In genomic region chr7:44195901-44196300, GRCh38 we compare ENCODE assay signal across 19 cellular contexts. TPM values are rescaled to one million over a fixed set of nuclear protein-coding genes. Genes with fewer than 3 reads are reported as not detected.
DNase-seq lines count a peak whose midpoint lies in the region; ATAC-seq and TF ChIP-seq lines count a peak whose summit lies in the region.
"Had no signal": no experiment of that assay in that cellular context is flagged by ENCODE, and none has a peak within 500 bp of the region (broad histone marks: within the 10 kb centered on the region; RNA-seq: fewer than 3 reads in every experiment).

No MANE protein-coding gene starts in this region.

- H3K4me1 ChIP-seq in sigmoid colon = no peaks in the 10 kb centered on the region

- H3K27ac ChIP-seq in sigmoid colon = no peak overlapping the region
- H3K27ac ChIP-seq: C4-2B had no signal

- no peak for ATAC-seq in activated CD8-positive, alpha-beta T cell treated with anti-CD3 and anti-CD28 coated beads, Interleukin-2, amount 10 ng/mL, durations not matched to agents 7 days and 5 days
- ATAC-seq in activated CD8-positive, alpha-beta T cell treated with anti-CD3 and anti-CD28 coated beads for 36 hours = no peak
- ATAC-seq in omental fat pad (ENCODE audit: low FRiP score) = no peak
- ATAC-seq: stimulated activated naive CD8-positive, alpha-beta T cell treated with anti-CD3 and anti-CD28 coated beads, Interleukin-15, amount 100 ng/mL, for 72 hours had no signal

- H3K36me3 Mint-ChIP-seq in activated CD8-positive, alpha-beta T cell treated with anti-CD3 and anti-CD28 coated beads, Interleukin-2, amount 10 ng/mL, durations not matched to agents 7 days and 5 days (ENCODE audit: low read depth) = peaks cover 3% of the 10 kb centered on the region
- H3K36me3 Mint-ChIP-seq in activated CD8-positive, alpha-beta T cell treated with anti-CD3 and anti-CD28 coated beads for 36 hours (ENCODE audit: low read depth) = no peaks in the 10 kb centered on the region
- H3K36me3 Mint-ChIP-seq: mesothelial cell of epicardium had no signal

- H3K27me3 Mint-ChIP-seq in activated CD8-positive, alpha-beta T cell treated with anti-CD3 and anti-CD28 coated beads, Interleukin-2, amount 10 ng/mL, durations not matched to agents 7 days and 5 days (ENCODE audit: low read depth) = peaks cover 2% of the 10 kb centered on the region
- peaks cover 4% of the 10 kb centered on the region for H3K27me3 Mint-ChIP-seq in activated CD8-positive, alpha-beta T cell treated with anti-CD3 and anti-CD28 coated beads for 36 hours

- POLR2A ChIA-PET in activated CD8-positive, alpha-beta T cell treated with anti-CD3 and anti-CD28 coated beads, Interleukin-2, amount 10 ng/mL, durations not matched to agents 7 days and 5 days (lab: Charles Lee) = no interaction called here
- POLR2A ChIA-PET in activated CD8-positive, alpha-beta T cell treated with anti-CD3 and anti-CD28 coated beads for 36 hours (lab: Charles Lee) = interaction anchor here (0.6 kb wide), 2 partner anchors 74 to 123 kb away, joined by 3 read pairs; no protein-coding TSS in a partner anchor

- H3K36me3 ChIP-seq in sigmoid colon = no peaks in the 10 kb centered on the region

- peaks cover 0 to 23% (median 5%) of the 10 kb centered on the region in 3 donors for H3K27me3 ChIP-seq in sigmoid colon

- TF ChIP-seq CTCF in activated CD8-positive, alpha-beta T cell treated with anti-CD3 and anti-CD28 coated beads for 36 hours (IDR thresholded peaks at IDR 0.05) = no peak
- TF ChIP-seq CTCF in sigmoid colon (IDR thresholded peaks at IDR 0.05) (no peak), omental fat pad (IDR thresholded peaks at IDR 0.05) (no peak)

- H3K4me3 ChIP-seq in sigmoid colon = no peak overlapping the region

- no peak for DNase-seq in activated CD8-positive, alpha-beta T cell treated with anti-CD3 and anti-CD28 coated beads, Interleukin-2, amount 10 ng/mL, durations not matched to agents 7 days and 5 days
- DNase-seq in activated CD8-positive, alpha-beta T cell treated with anti-CD3 and anti-CD28 coated beads for 36 hours = no peak
- DNase-seq in NCI-H446 treated with DMSO at 0.1 percent for 48 hours (lab: John Stamatoyannopoulos, UW) (peak; percentile 15), cerebellar cortex (ENCODE audit: low spot score) (peak; percentile 40), sigmoid colon (peak; percentile 17), DMS79 (lab: John Stamatoyannopoulos, UW) (no peak), NOMO-1 treated with dmso at 0.1 percent for 144 hours (lab: John Stamatoyannopoulos, UW; ENCODE audit: unreplicated experiment) (no peak), omental fat pad (ENCODE audit: low spot score) (no peak)
- DNase-seq: central memory CD4-positive, alpha-beta T cell; effector CD8-positive, alpha-beta T cell; kidney; right cardiac atrium had no signal

- peaks cover 14% of the 10 kb centered on the region for H3K4me1 Mint-ChIP-seq in activated CD8-positive, alpha-beta T cell treated with anti-CD3 and anti-CD28 coated beads, Interleukin-2, amount 10 ng/mL, durations not matched to agents 7 days and 5 days (ENCODE audit: low read depth)
- H3K4me1 Mint-ChIP-seq in activated CD8-positive, alpha-beta T cell treated with anti-CD3 and anti-CD28 coated beads for 36 hours (ENCODE audit: low read depth) = peaks cover 22% of the 10 kb centered on the region
- H3K4me1 Mint-ChIP-seq: mesothelial cell of epicardium had no signal

- no peak overlapping the region for H3K4me3 Mint-ChIP-seq in activated CD8-positive, alpha-beta T cell treated with anti-CD3 and anti-CD28 coated beads, Interleukin-2, amount 10 ng/mL, durations not matched to agents 7 days and 5 days
- H3K4me3 Mint-ChIP-seq in activated CD8-positive, alpha-beta T cell treated with anti-CD3 and anti-CD28 coated beads for 36 hours = no peak overlapping the region
- H3K4me3 Mint-ChIP-seq: mesothelial cell of epicardium; stimulated activated naive CD8-positive, alpha-beta T cell treated with anti-CD3 and anti-CD28 coated beads, Interleukin-15, amount 100 ng/mL, for 72 hours had no signal

- no peak for TF ChIP-seq EP300 in sigmoid colon (IDR thresholded peaks at IDR 0.05)

- no peaks in the 10 kb centered on the region for H3K9me3 ChIP-seq in sigmoid colon

- H3K27ac Mint-ChIP-seq in activated CD8-positive, alpha-beta T cell treated with anti-CD3 and anti-CD28 coated beads, Interleukin-2, amount 10 ng/mL, durations not matched to agents 7 days and 5 days = peak overlapping the region; percentile 30
- H3K27ac Mint-ChIP-seq in activated CD8-positive, alpha-beta T cell treated with anti-CD3 and anti-CD28 coated beads for 36 hours = no peak overlapping the region
- H3K27ac Mint-ChIP-seq: mesothelial cell of epicardium had no signal

- no peaks in the 10 kb centered on the region for H3K9me3 Mint-ChIP-seq in activated CD8-positive, alpha-beta T cell treated with anti-CD3 and anti-CD28 coated beads, Interleukin-2, amount 10 ng/mL, durations not matched to agents 7 days and 5 days (ENCODE audit: insufficient read depth)
- H3K9me3 Mint-ChIP-seq in activated CD8-positive, alpha-beta T cell treated with anti-CD3 and anti-CD28 coated beads for 36 hours = no peaks in the 10 kb centered on the region
- H3K9me3 Mint-ChIP-seq: mesothelial cell of epicardium had no signal

- intact Hi-C loops in activated CD8-positive, alpha-beta T cell treated with anti-CD3 and anti-CD28 coated beads for 36 hours (cut with micrococcal nuclease) = no loop called here
- intact Hi-C loops in sigmoid colon (cut with DNase I) = no loop called here

- 37 to 57% methylated on average over 1 of the region's 1 CpG for WGBS in sigmoid colon, 2 donors

- CTCF ChIA-PET in activated CD8-positive, alpha-beta T cell treated with anti-CD3 and anti-CD28 coated beads, Interleukin-2, amount 10 ng/mL, durations not matched to agents 7 days and 5 days (lab: Charles Lee) = interaction anchor here (0.6 to 1.7 kb wide), 10 partner anchors 9 to 176 kb away, joined by 3 to 8 read pairs (median 4); no protein-coding TSS in a partner anchor
- CTCF ChIA-PET in activated CD8-positive, alpha-beta T cell treated with anti-CD3 and anti-CD28 coated beads for 36 hours (lab: Charles Lee) = interaction anchor here (1.2 to 2.6 kb wide), 5 partner anchors 9 to 115 kb away, joined by 4 to 8 read pairs (median 5); partner anchors contain the start of gene POLD2

- no peak for TF ChIP-seq POLR2A in sigmoid colon (IDR thresholded peaks at IDR 0.05)

RNA-seq across cellular contexts. Expression of gene YKT6, which starts 4.9 kb away (rescaled TPM):
- 10 to 100 TPM; 64.5 to 70.2 TPM for total RNA-seq in activated CD8-positive, alpha-beta T cell treated with anti-CD3 and anti-CD28 coated beads, Interleukin-2, amount 10 ng/mL, durations not matched to agents 7 days and 5 days
- total RNA-seq in activated CD8-positive, alpha-beta T cell treated with anti-CD3 and anti-CD28 coated beads for 36 hours = 10 to 100 TPM; 49.3 to 50.9 TPM
- 10 to 100 TPM; 39.2 to 50.1 (median 44.5) TPM for total RNA-seq in sigmoid colon
- 10 to 100 TPM; 63.1 to 95.5 (median 73.3) TPM for polyA plus RNA-seq in sigmoid colon
- total RNA-seq in omental fat pad = 10 to 100 TPM; 48.3 to 75.8 (median 54.4) TPM

RNA-seq across cellular contexts. Expression of gene GCK, which starts 6.7 kb away (rescaled TPM):
- total RNA-seq in activated CD8-positive, alpha-beta T cell treated with anti-CD3 and anti-CD28 coated beads, Interleukin-2, amount 10 ng/mL, durations not matched to agents 7 days and 5 days = not detected
- total RNA-seq in activated CD8-positive, alpha-beta T cell treated with anti-CD3 and anti-CD28 coated beads for 36 hours = 1 to 10 TPM; 2.1 to 2.6 TPM
- total RNA-seq in sigmoid colon (1 to 10 TPM in 2 of 4 donors, under 1 TPM in 1, not detected in 1; 0.27 to 1.8 (median 1.4) TPM), omental fat pad (1 to 10 TPM in 2 of 4 donors, under 1 TPM in 2; 0.38 to 3.9 (median 1.1) TPM)
- under 1 TPM in 2 of 3 donors, not detected in 1; 0.32 to 0.60 TPM for polyA plus RNA-seq in sigmoid colon
- total RNA-seq: A172, HT-29, MCF 10A had no signal

RNA-seq across cellular contexts. Expression of gene MYL7, which starts 54.8 kb away (rescaled TPM):
- not detected for total RNA-seq in activated CD8-positive, alpha-beta T cell treated with anti-CD3 and anti-CD28 coated beads, Interleukin-2, amount 10 ng/mL, durations not matched to agents 7 days and 5 days
- total RNA-seq in activated CD8-positive, alpha-beta T cell treated with anti-CD3 and anti-CD28 coated beads for 36 hours = not detected
- not detected for total RNA-seq in sigmoid colon
- 1 to 10 TPM in 1 of 3 donors, under 1 TPM in 1, not detected in 1; 0.39 to 7.2 TPM for polyA plus RNA-seq in sigmoid colon
- not detected for total RNA-seq in omental fat pad
- total RNA-seq: A172, fibroblast of lung, HT-29, kidney, MCF 10A had no signal
- polyA plus RNA-seq: fibroblast of lung had no signal

Comparison
In these comparisons a context has a peak if more than half of its experiments do, and no peak if none do; other contexts are left out.
1. DNase-seq: peak in NCI-H446 treated with DMSO at 0.1 percent for 48 hours (single experiment), cerebellar cortex (single experiment) and sigmoid colon (single experiment); none in activated CD8-positive, alpha-beta T cell treated with anti-CD3 and anti-CD28 coated beads, Interleukin-2, amount 10 ng/mL, durations not matched to agents 7 days and 5 days (single experiment), activated CD8-positive, alpha-beta T cell treated with anti-CD3 and anti-CD28 coated beads for 36 hours (single experiment), DMS79 (single experiment), NOMO-1 treated with dmso at 0.1 percent for 144 hours (single experiment) and omental fat pad (single experiment).